In the genomic region with DNA sequence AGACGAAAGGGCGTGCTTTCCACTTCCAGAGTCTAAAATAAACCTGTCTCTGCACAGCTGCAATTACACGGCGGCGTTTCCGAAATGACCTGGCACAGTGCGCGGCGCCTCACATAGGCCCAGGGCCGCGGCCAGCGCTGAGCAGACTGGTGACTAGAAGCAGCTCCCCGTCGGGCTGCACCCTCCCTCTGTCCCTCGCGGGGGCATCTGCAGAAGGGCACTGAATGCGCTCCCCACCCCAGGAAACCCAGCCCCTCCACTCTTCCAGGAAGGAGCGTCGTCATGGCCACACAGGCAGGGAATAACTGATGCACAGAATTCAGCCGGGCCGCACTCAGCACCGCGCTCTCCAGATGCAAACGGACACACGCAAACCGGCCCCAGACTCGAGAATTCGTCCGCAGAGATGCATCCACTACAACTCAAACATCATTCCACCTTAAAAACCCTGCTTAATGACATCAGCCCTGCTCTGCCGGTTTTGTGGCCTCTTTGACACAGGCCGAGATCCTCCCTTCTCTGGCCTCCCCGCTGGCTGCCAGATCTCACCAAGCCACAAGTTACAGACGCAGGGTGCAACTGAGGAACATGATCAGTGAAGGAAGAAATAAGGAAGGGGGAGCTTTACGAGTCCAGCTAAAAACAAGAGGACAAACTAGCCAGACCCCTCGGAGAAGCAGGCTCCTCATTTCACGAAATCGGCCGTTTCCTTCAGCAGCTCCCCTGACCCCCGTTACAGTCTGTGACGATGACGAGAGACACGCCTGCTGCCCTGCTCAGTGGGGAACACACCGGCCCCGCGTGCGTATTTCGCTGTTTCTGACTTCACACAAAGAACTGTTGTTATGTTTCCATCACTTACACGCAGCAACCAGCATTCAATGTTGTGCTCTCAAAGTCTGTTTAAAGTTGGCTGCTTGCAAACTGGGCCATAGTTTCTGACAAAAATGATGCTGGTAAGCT, we compare ENCODE assay signal across 16 cellular contexts. TPM values are rescaled to one million over a fixed set of nuclear protein-coding genes. Genes with fewer than 3 reads are reported as not detected.
DNase-seq lines count a peak whose midpoint lies in the region; ATAC-seq and TF ChIP-seq lines count a peak whose summit lies in the region.
"Had no signal": no experiment of that assay in that cellular context is flagged by ENCODE, and none has a peak within 500 bp of the region (broad histone marks: within the 10 kb centered on the region; RNA-seq: fewer than 3 reads in every experiment).

No MANE protein-coding gene starts in this region.

- H3K36me3 ChIP-seq in mesendoderm (ENCODE audit: control insufficient read depth, insufficient read depth, low read length): no peaks in the 10 kb centered on the region
- H3K36me3 ChIP-seq: pancreas had no signal

- H3K79me2 ChIP-seq in mesendoderm (ENCODE audit: control insufficient read depth, insufficient read depth, low read length): no peaks in the 10 kb centered on the region

- peak overlapping the region; percentile 58 for H3K56ac ChIP-seq in mesendoderm (ENCODE audit: low read length)

- no peaks in the 10 kb centered on the region for H3K9me3 Mint-ChIP-seq in activated naive CD4-positive, alpha-beta T cell treated with anti-CD3 and anti-CD28 coated beads, Interleukin-2, amount 50 U/mL, for 24 hours
- no peaks in the 10 kb centered on the region for H3K9me3 Mint-ChIP-seq in activated naive CD4-positive, alpha-beta T cell treated with anti-CD3 and anti-CD28 coated beads for 36 hours
- H3K9me3 Mint-ChIP-seq in type B pancreatic cell (no peaks in the 10 kb centered on the region), osteocyte (ENCODE audit: unreplicated experiment) (no peaks in the 10 kb centered on the region)
- H3K9me3 Mint-ChIP-seq: brain had no signal

- intact Hi-C loops in activated naive CD4-positive, alpha-beta T cell treated with anti-CD3 and anti-CD28 coated beads for 36 hours (cut with micrococcal nuclease): no loop called here

- TF ChIP-seq CTCF in type B pancreatic cell (conservative IDR thresholded peaks at IDR 0.05) (no peak), osteocyte (IDR thresholded peaks at IDR 0.05) (no peak)

- no peak overlapping the region for H3K9ac ChIP-seq in mesendoderm (ENCODE audit: low read length)

- H3K4me3 ChIP-seq in mesendoderm (ENCODE audit: low read length): no peak overlapping the region
- H3K4me3 ChIP-seq: esophagus squamous epithelium, heart right ventricle, pancreas had no signal

- H3K4me2 ChIP-seq in mesendoderm (ENCODE audit: low read length): no peak overlapping the region

- no peak overlapping the region for H2BK15ac ChIP-seq in mesendoderm (replicated peaks; ENCODE audit: low read depth)

- no peak overlapping the region for H3K4ac ChIP-seq in mesendoderm (ENCODE audit: low read depth, low read length)

- ATAC-seq in T-helper 17 cell: no peak
- ATAC-seq: heart right ventricle, pancreas had no signal

- no peak overlapping the region for H3K27ac ChIP-seq in mesendoderm (ENCODE audit: low read depth, low read length)
- H3K27ac ChIP-seq: esophagus squamous epithelium, heart right ventricle, pancreas had no signal

- peaks cover 10% of the 10 kb centered on the region for H3K36me3 Mint-ChIP-seq in activated naive CD4-positive, alpha-beta T cell treated with anti-CD3 and anti-CD28 coated beads, Interleukin-2, amount 50 U/mL, for 24 hours
- peaks cover 25% of the 10 kb centered on the region for H3K36me3 Mint-ChIP-seq in activated naive CD4-positive, alpha-beta T cell treated with anti-CD3 and anti-CD28 coated beads for 36 hours (ENCODE audit: low read depth)
- peaks cover 5% of the 10 kb centered on the region for H3K36me3 Mint-ChIP-seq in T-helper 17 cell (ENCODE audit: low read depth)
- H3K36me3 Mint-ChIP-seq in type B pancreatic cell: no peaks in the 10 kb centered on the region
- H3K36me3 Mint-ChIP-seq in osteocyte (ENCODE audit: unreplicated experiment): no peaks in the 10 kb centered on the region
- H3K36me3 Mint-ChIP-seq: brain had no signal

- no peak overlapping the region for H2AK5ac ChIP-seq in mesendoderm (ENCODE audit: low read length)

- no peak overlapping the region for H4K8ac ChIP-seq in mesendoderm (ENCODE audit: low read depth, low read length)

- H3K4me1 ChIP-seq in mesendoderm (ENCODE audit: control insufficient read depth, low read depth, low read length): peaks cover 15% of the 10 kb centered on the region

- peaks cover 2% of the 10 kb centered on the region for H3K79me1 ChIP-seq in mesendoderm (ENCODE audit: low read length)

- peaks cover 70% of the 10 kb centered on the region for H3K4me1 Mint-ChIP-seq in activated naive CD4-positive, alpha-beta T cell treated with anti-CD3 and anti-CD28 coated beads, Interleukin-2, amount 50 U/mL, for 24 hours
- peaks cover 49% of the 10 kb centered on the region for H3K4me1 Mint-ChIP-seq in activated naive CD4-positive, alpha-beta T cell treated with anti-CD3 and anti-CD28 coated beads for 36 hours (ENCODE audit: low read depth)
- H3K4me1 Mint-ChIP-seq in T-helper 17 cell: peaks cover 41% of the 10 kb centered on the region
- H3K4me1 Mint-ChIP-seq in type B pancreatic cell (ENCODE audit: unreplicated experiment): peaks cover 54% of the 10 kb centered on the region
- peaks cover 58% of the 10 kb centered on the region for H3K4me1 Mint-ChIP-seq in osteocyte (ENCODE audit: unreplicated experiment)

- peak overlapping the region; percentile 57 for H3K4me3 Mint-ChIP-seq in activated naive CD4-positive, alpha-beta T cell treated with anti-CD3 and anti-CD28 coated beads, Interleukin-2, amount 50 U/mL, for 24 hours
- no peak overlapping the region for H3K4me3 Mint-ChIP-seq in activated naive CD4-positive, alpha-beta T cell treated with anti-CD3 and anti-CD28 coated beads for 36 hours
- H3K4me3 Mint-ChIP-seq in T-helper 17 cell: no peak overlapping the region
- peak overlapping the region; percentile 60 for H3K4me3 Mint-ChIP-seq in type B pancreatic cell
- no peak overlapping the region for H3K4me3 Mint-ChIP-seq in osteocyte (ENCODE audit: unreplicated experiment)
- H3K4me3 Mint-ChIP-seq: brain had no signal

- H3K9me3 ChIP-seq in T-helper 17 cell (ENCODE audit: control insufficient read depth, low read length, poor library complexity, severe bottlenecking): no peaks in the 10 kb centered on the region
- H3K9me3 ChIP-seq: esophagus squamous epithelium, heart right ventricle, pancreas had no signal

- DNase-seq in activated naive CD4-positive, alpha-beta T cell treated with anti-CD3 and anti-CD28 coated beads for 36 hours: no peak
- DNase-seq in T-helper 17 cell (no peak), mesendoderm (no peak), type B pancreatic cell (ENCODE audit: extremely low spot score, unreplicated experiment) (no peak), epidermal melanocyte (ENCODE audit: insufficient read length, low spot score) (no peak), NCI-H1694 treated with DMSO at 0.1 percent for 48 hours (lab: John Stamatoyannopoulos, UW) (no peak), osteocyte (ENCODE audit: extremely low spot score, unreplicated experiment) (no peak)
- DNase-seq: activated effector memory CD4-positive, alpha-beta T cell treated with Interleukin-2 at 50 U/mL for 16 hours; DMS 273 treated with DMSO at 0.1 percent for 48 hours; esophagus squamous epithelium; heart right ventricle; NK-92 treated with Interleukin-12 subunit alpha and Interleukin-12 subunit beta, amount 100 ng/mL, for 24 hours; pancreas; stimulated activated CD4-positive, alpha-beta T cell treated with anti-CD3 and anti-CD28 coated beads, Interleukin-12 subunit alpha, Interleukin-12 subunit beta, amount 100 ng/mL, for 4 hours had no signal

- peak overlapping the region; percentile 86 for H3K27ac Mint-ChIP-seq in activated naive CD4-positive, alpha-beta T cell treated with anti-CD3 and anti-CD28 coated beads, Interleukin-2, amount 50 U/mL, for 24 hours
- no peak overlapping the region for H3K27ac Mint-ChIP-seq in activated naive CD4-positive, alpha-beta T cell treated with anti-CD3 and anti-CD28 coated beads for 36 hours
- H3K27ac Mint-ChIP-seq in T-helper 17 cell (peak overlapping the region; percentile 79), type B pancreatic cell (peak overlapping the region; percentile 66), osteocyte (ENCODE audit: unreplicated experiment) (no peak overlapping the region)

- H3K23ac ChIP-seq in mesendoderm (ENCODE audit: low read length): no peak overlapping the region

- no CpG with 5 or more reads among the region's 48 CpGs for WGBS in mesendoderm (ENCODE audit: extremely low coverage, insufficient coverage, low lambda C conversion rate)

- H3K27me3 ChIP-seq in mesendoderm (ENCODE audit: insufficient read depth, low read length, poor library complexity): no peaks in the 10 kb centered on the region
- H3K27me3 ChIP-seq: esophagus squamous epithelium, heart right ventricle, pancreas had no signal

- H2BK120ac ChIP-seq in mesendoderm (ENCODE audit: low read depth, low read length): no peak overlapping the region

- H4K5ac ChIP-seq in mesendoderm (ENCODE audit: low read length): no peak overlapping the region

- CTCF ChIA-PET in activated naive CD4-positive, alpha-beta T cell treated with anti-CD3 and anti-CD28 coated beads for 36 hours (lab: Charles Lee): interaction anchor here (1.1 kb wide), 1 partner anchor 10 kb away, joined by 3 read pairs; no protein-coding TSS in a partner anchor

- H3K27me3 Mint-ChIP-seq in activated naive CD4-positive, alpha-beta T cell treated with anti-CD3 and anti-CD28 coated beads, Interleukin-2, amount 50 U/mL, for 24 hours: no peaks in the 10 kb centered on the region
- no peaks in the 10 kb centered on the region for H3K27me3 Mint-ChIP-seq in activated naive CD4-positive, alpha-beta T cell treated with anti-CD3 and anti-CD28 coated beads for 36 hours (ENCODE audit: low read depth)
- H3K27me3 Mint-ChIP-seq in T-helper 17 cell (no peaks in the 10 kb centered on the region), type B pancreatic cell (no peaks in the 10 kb centered on the region), osteocyte (ENCODE audit: unreplicated experiment) (no peaks in the 10 kb centered on the region)

- no peak overlapping the region for H3K18ac ChIP-seq in mesendoderm (ENCODE audit: low read length)

- H2BK5ac ChIP-seq in mesendoderm (ENCODE audit: low read length): no peak overlapping the region

RNA-seq across cellular contexts. Expression of gene MBP, which starts 40.2 kb away (rescaled TPM):
- total RNA-seq in activated naive CD4-positive, alpha-beta T cell treated with anti-CD3 and anti-CD28 coated beads for 36 hours: 10 to 100 TPM; 35.9 to 36.6 TPM
- total RNA-seq in T-helper 17 cell (100 to 1,000 TPM in 1 of 2 donors, 10 to 100 TPM in 1; 97.7 to 127 TPM), type B pancreatic cell (ENCODE audit: low replicate concordance) (14.5 and 34.0 TPM in 2 replicates), osteocyte (13.8 and 18.6 TPM in 2 replicates)
- polyA plus RNA-seq in mesendoderm (2013, experiment 1 of 2): 5.9 TPM
- 6.3 TPM for polyA plus RNA-seq in mesendoderm (2013, experiment 2 of 2)

Comparison
In these comparisons a context has a peak if more than half of its experiments do, and no peak if none do; other contexts are left out.
1. H3K27ac Mint-ChIP-seq: peak in activated naive CD4-positive, alpha-beta T cell treated with anti-CD3 and anti-CD28 coated beads, Interleukin-2, amount 50 U/mL, for 24 hours (single experiment), T-helper 17 cell (single experiment) and type B pancreatic cell (single experiment); none in activated naive CD4-positive, alpha-beta T cell treated with anti-CD3 and anti-CD28 coated beads for 36 hours (single experiment) and osteocyte (single experiment).
2. H3K4me3 Mint-ChIP-seq: peak in activated naive CD4-positive, alpha-beta T cell treated with anti-CD3 and anti-CD28 coated beads, Interleukin-2, amount 50 U/mL, for 24 hours (single experiment) and type B pancreatic cell (single experiment); none in activated naive CD4-positive, alpha-beta T cell treated with anti-CD3 and anti-CD28 coated beads for 36 hours (single experiment), T-helper 17 cell (single experiment) and osteocyte (single experiment).